11 cellular contexts compared by ENCODE assay signal in genomic region chr10:114320249-114321116, GRCh38.
DNase-seq lines count a peak whose midpoint lies in the region; ATAC-seq lines count a peak whose summit lies in the region.
"Had no signal": no experiment of that assay in that cellular context is flagged by ENCODE, and none has a peak within 500 bp of the region (broad histone marks: within the 10 kb centered on the region; RNA-seq: fewer than 3 reads in every experiment).

No MANE protein-coding gene starts in this region.

- no peak overlapping the region for H3K4me3 Mint-ChIP-seq in T-helper 17 cell
- H3K4me3 Mint-ChIP-seq: activated CD4-positive, alpha-beta T cell treated with anti-CD3 and anti-CD28 coated beads, Interleukin-2, amount 10 ng/mL, durations not matched to agents 7 days and 5 days; T-helper 1 cell treated with Interleukin-12 subunit alpha and Interleukin-12 subunit beta and Interleukin-4 antibody, amounts not matched to agents 30 μg/mL and 1 μg/mL, for 36 hours had no signal

- no peaks in the 10 kb centered on the region for H3K36me3 Mint-ChIP-seq in T-helper 17 cell (ENCODE audit: low read depth)

- H3K4me1 Mint-ChIP-seq in T-helper 17 cell, result peaks cover 7% of the 10 kb centered on the region
- H3K4me1 Mint-ChIP-seq: activated CD4-positive, alpha-beta T cell treated with anti-CD3 and anti-CD28 coated beads, Interleukin-2, amount 10 ng/mL, durations not matched to agents 7 days and 5 days had no signal

- H3K27me3 Mint-ChIP-seq in T-helper 17 cell, result peaks cover 34% of the 10 kb centered on the region
- H3K27me3 Mint-ChIP-seq: activated CD4-positive, alpha-beta T cell treated with anti-CD3 and anti-CD28 coated beads, Interleukin-2, amount 10 ng/mL, durations not matched to agents 7 days and 5 days had no signal

- H3K9me3 ChIP-seq in T-helper 17 cell (ENCODE audit: control insufficient read depth, low read length, poor library complexity, severe bottlenecking), result no peaks in the 10 kb centered on the region
- H3K9me3 ChIP-seq: Caco-2 had no signal

- peak; percentile 56 for DNase-seq in HT-29 (ENCODE audit: low spot score)
- DNase-seq in SW480 (ENCODE audit: low spot score), result peak; percentile 97
- peak; percentile 25 for DNase-seq in iris pigment epithelial cell (ENCODE audit: low read depth)
- peak; percentile 83 for DNase-seq in ureter (ENCODE audit: low spot score)
- no peak for DNase-seq in cerebellar cortex (ENCODE audit: low spot score)
- DNase-seq in T-helper 17 cell, result no peak
- no peak for DNase-seq in cerebellar nuclear complex (lab: John Stamatoyannopoulos, UW)
- DNase-seq: activated CD4-positive, alpha-beta T cell treated with anti-CD3 and anti-CD28 coated beads, Interleukin-2, amount 10 ng/mL, durations not matched to agents 7 days and 5 days; Caco-2; Kasumi-1 had no signal

- H3K27ac Mint-ChIP-seq in T-helper 17 cell, result no peak overlapping the region
- H3K27ac Mint-ChIP-seq: activated CD4-positive, alpha-beta T cell treated with anti-CD3 and anti-CD28 coated beads, Interleukin-2, amount 10 ng/mL, durations not matched to agents 7 days and 5 days; T-helper 1 cell treated with Interleukin-12 subunit alpha and Interleukin-12 subunit beta and Interleukin-4 antibody, amounts not matched to agents 30 μg/mL and 1 μg/mL, for 36 hours had no signal

- no peak for ATAC-seq in T-helper 17 cell

Comparison
In these comparisons a context has a peak if more than half of its experiments do, and no peak if none do; other contexts are left out.
1. DNase-seq: peak in HT-29 (single experiment), SW480 (single experiment), iris pigment epithelial cell (single experiment) and ureter (single experiment); none in cerebellar cortex (single experiment), T-helper 17 cell (0 of 3) and cerebellar nuclear complex (0 of 2).